In genomic region chr18:47903809-47904208, GRCh38 we compare ENCODE assay signal across 19 cellular contexts. TPM values are rescaled to one million over a fixed set of nuclear protein-coding genes. Genes with fewer than 3 reads are reported as not detected.
A peak's percentile ranks its signal among the peaks of the same experiment; 100 is the strongest.
DNase-seq lines count a peak whose midpoint lies in the region; ATAC-seq and TF ChIP-seq lines count a peak whose summit lies in the region.
"Had no signal": no experiment of that assay in that cellular context is flagged by ENCODE, and none has a peak within 500 bp of the region (broad histone marks: within the 10 kb centered on the region; RNA-seq: fewer than 3 reads in every experiment).

No MANE protein-coding gene starts in this region.

- peaks cover 61% of the 10 kb centered on the region for H3F3A ChIP-seq in neural progenitor cell (ENCODE audit: low read depth)

- H3K4me3 ChIP-seq in HEK293 (ENCODE audit: low read depth, low read length) = no peak overlapping the region
- H3K4me3 ChIP-seq in neural progenitor cell = no peak overlapping the region

- POLR2A ChIA-PET in HEK293 (lab: Yijun Ruan, JAX) = no interaction called here

- H3K27me3 Mint-ChIP-seq in activated naive CD4-positive, alpha-beta T cell treated with anti-CD3 and anti-CD28 coated beads, Interleukin-2, amount 50 U/mL, for 24 hours = no peaks in the 10 kb centered on the region
- no peaks in the 10 kb centered on the region for H3K27me3 Mint-ChIP-seq in activated naive CD8-positive, alpha-beta T cell treated with anti-CD3 and anti-CD28 coated beads, Interleukin-2, amount 50 U/mL, for 24 hours
- H3K27me3 Mint-ChIP-seq in neural progenitor cell (ENCODE audit: insufficient read depth, low read depth) = no peaks in the 10 kb centered on the region
- H3K27me3 Mint-ChIP-seq: IgD-negative memory B cell had no signal

- CTCF ChIA-PET in HEK293 (lab: Yijun Ruan, JAX) = interaction anchor here (0.5 kb wide), 1 partner anchor 33 kb away, joined by 3 read pairs; no protein-coding TSS in a partner anchor

- peaks cover 100% of the 10 kb centered on the region for H3K79me2 ChIP-seq in neural progenitor cell (ENCODE audit: low read depth)

- no peak for DNase-seq in activated naive CD4-positive, alpha-beta T cell (lab: John Stamatoyannopoulos, UW)
- no peak for DNase-seq in activated naive CD8-positive, alpha-beta T cell treated with anti-CD3 and anti-CD28 coated beads, Interleukin-2, amount 50 U/mL, for 24 hours
- no peak for DNase-seq in neural progenitor cell (ENCODE audit: low spot score)
- DNase-seq in putamen (ENCODE audit: low spot score) = no peak
- no peak for DNase-seq in central memory CD4-positive, alpha-beta T cell
- DNase-seq: ACHN, AML-193, EL, H7, NCI-H1105 treated with DMSO at 0.1 percent for 48 hours, NCI-H1694 treated with DMSO at 0.1 percent for 48 hours, NCI-H2107, NCI-H2227 treated with DMSO at 0.1 percent for 48 hours, NCI-H524 had no signal

- H4K20me1 ChIP-seq in neural progenitor cell (ENCODE audit: low read depth) = peaks cover 93% of the 10 kb centered on the region

- H3K27me3 ChIP-seq in neural progenitor cell = no peaks in the 10 kb centered on the region

- TF ChIP-seq CTCF in HEK293 (tag by site-specific recombination; IDR thresholded peaks at IDR 0.05) (no peak), neural progenitor cell (IDR thresholded peaks at IDR 0.05) (no peak)

- H3K9me3 ChIP-seq in HEK293 (ENCODE audit: control insufficient read depth, insufficient read depth, low read depth, low read length) (peaks cover 7% of the 10 kb centered on the region), neural progenitor cell (ENCODE audit: low read depth) (peaks cover 8% of the 10 kb centered on the region)

- peak overlapping the region; percentile 72 for H3K4me2 ChIP-seq in neural progenitor cell

- H3K4me1 Mint-ChIP-seq in activated naive CD4-positive, alpha-beta T cell treated with anti-CD3 and anti-CD28 coated beads, Interleukin-2, amount 50 U/mL, for 24 hours = peaks cover 90% of the 10 kb centered on the region
- peaks cover 90% of the 10 kb centered on the region for H3K4me1 Mint-ChIP-seq in activated naive CD8-positive, alpha-beta T cell treated with anti-CD3 and anti-CD28 coated beads, Interleukin-2, amount 50 U/mL, for 24 hours
- peaks cover 7% of the 10 kb centered on the region for H3K4me1 Mint-ChIP-seq in neural progenitor cell

- peak overlapping the region; percentile 90 for H3K27ac Mint-ChIP-seq in activated naive CD4-positive, alpha-beta T cell treated with anti-CD3 and anti-CD28 coated beads, Interleukin-2, amount 50 U/mL, for 24 hours
- peak overlapping the region; percentile 86 for H3K27ac Mint-ChIP-seq in activated naive CD8-positive, alpha-beta T cell treated with anti-CD3 and anti-CD28 coated beads, Interleukin-2, amount 50 U/mL, for 24 hours
- no peak overlapping the region for H3K27ac Mint-ChIP-seq in neural progenitor cell

- no peak overlapping the region for H3K4me3 Mint-ChIP-seq in activated naive CD4-positive, alpha-beta T cell treated with anti-CD3 and anti-CD28 coated beads, Interleukin-2, amount 50 U/mL, for 24 hours
- H3K4me3 Mint-ChIP-seq in activated naive CD8-positive, alpha-beta T cell treated with anti-CD3 and anti-CD28 coated beads, Interleukin-2, amount 50 U/mL, for 24 hours = no peak overlapping the region
- H3K4me3 Mint-ChIP-seq in neural progenitor cell = no peak overlapping the region
- H3K4me3 Mint-ChIP-seq: CD14-positive monocyte, IgD-negative memory B cell had no signal

- no peak overlapping the region for H3K9ac ChIP-seq in neural progenitor cell

- H3K27ac ChIP-seq in HEK293 (ENCODE audit: extremely low read depth, low read depth, low read length) (no peak overlapping the region), neural progenitor cell (peak overlapping the region; percentile 56)

- peaks cover 10% of the 10 kb centered on the region for H3K4me1 ChIP-seq in HEK293 (ENCODE audit: control insufficient read depth, insufficient read depth, low read length)
- H3K4me1 ChIP-seq in neural progenitor cell = peaks cover 62% of the 10 kb centered on the region

- H3K36me3 ChIP-seq in HEK293 (ENCODE audit: control insufficient read depth in 2 of 2, insufficient read depth in 1 of 2, low read length in 2 of 2) (peaks cover 0 to 4% of the 10 kb centered on the region in 2 experiments; a peak in 1 of 3 replicates), neural progenitor cell (peaks cover 16% of the 10 kb centered on the region)

- peaks cover 30% of the 10 kb centered on the region for H3K36me3 Mint-ChIP-seq in activated naive CD4-positive, alpha-beta T cell treated with anti-CD3 and anti-CD28 coated beads, Interleukin-2, amount 50 U/mL, for 24 hours
- H3K36me3 Mint-ChIP-seq in activated naive CD8-positive, alpha-beta T cell treated with anti-CD3 and anti-CD28 coated beads, Interleukin-2, amount 50 U/mL, for 24 hours (ENCODE audit: low read depth) = peaks cover 71% of the 10 kb centered on the region
- H3K36me3 Mint-ChIP-seq in neural progenitor cell = peaks cover 62% of the 10 kb centered on the region

- ATAC-seq in activated naive CD8-positive, alpha-beta T cell treated with anti-CD3 and anti-CD28 coated beads, Interleukin-2, amount 50 U/mL, for 24 hours = no peak
- ATAC-seq in HG02642 (IDR thresholded peaks at IDR 0.05; ENCODE audit: poor library complexity, unreplicated experiment) = no peak

- peaks cover 29% of the 10 kb centered on the region for H3K9me3 Mint-ChIP-seq in activated naive CD4-positive, alpha-beta T cell treated with anti-CD3 and anti-CD28 coated beads, Interleukin-2, amount 50 U/mL, for 24 hours
- H3K9me3 Mint-ChIP-seq in activated naive CD8-positive, alpha-beta T cell treated with anti-CD3 and anti-CD28 coated beads, Interleukin-2, amount 50 U/mL, for 24 hours = peaks cover 34% of the 10 kb centered on the region
- H3K9me3 Mint-ChIP-seq in neural progenitor cell = peaks cover 69% of the 10 kb centered on the region

- H2AFZ ChIP-seq in neural progenitor cell (replicated peaks) = no peak overlapping the region

TF ChIP-seq in HEK293, 187 proteins besides CTCF, POLR2A, EP300 and RAD21:
- peak; percentile 96 for TF ChIP-seq ZNF558 (tag by site-specific recombination; IDR thresholded peaks at IDR 0.05)
- TF ChIP-seq, protein P1, sequence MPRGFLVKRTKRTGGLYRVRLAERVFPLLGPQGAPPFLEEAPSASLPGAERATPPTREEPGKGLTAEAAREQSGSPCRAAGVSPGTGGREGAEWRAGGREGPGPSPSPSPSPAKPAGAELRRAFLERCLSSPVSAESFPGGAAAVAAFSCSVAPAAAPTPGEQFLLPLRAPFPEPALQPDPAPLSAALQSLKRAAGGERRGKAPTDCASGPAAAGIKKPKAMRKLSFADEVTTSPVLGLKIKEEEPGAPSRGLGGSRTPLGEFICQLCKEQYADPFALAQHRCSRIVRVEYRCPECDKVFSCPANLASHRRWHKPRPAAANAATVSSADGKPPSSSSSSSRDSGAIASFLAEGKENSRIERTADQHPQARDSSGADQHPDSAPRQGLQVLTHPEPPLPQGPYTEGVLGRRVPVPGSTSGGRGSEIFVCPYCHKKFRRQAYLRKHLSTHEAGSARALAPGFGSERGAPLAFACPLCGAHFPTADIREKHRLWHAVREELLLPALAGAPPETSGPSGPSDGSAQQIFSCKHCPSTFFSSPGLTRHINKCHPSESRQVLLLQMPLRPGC (tag by site-specific recombination; IDR thresholded peaks at IDR 0.05) = no peak

RNA-seq across cellular contexts. Expression of gene SMAD2, which starts 26.6 kb away (rescaled TPM):
- 170 and 233 TPM in 2 replicates for total RNA-seq in neural progenitor cell (ENCODE audit: low replicate concordance)
